Comparison of ENCODE assay signal across 8 cellular contexts in genomic region chr19:5719961-5720790, GRCh38. TPM values are rescaled to one million over a fixed set of nuclear protein-coding genes. Genes with fewer than 3 reads are reported as not detected.
A peak's percentile ranks its signal among the peaks of the same experiment; 100 is the strongest.
DNase-seq lines count a peak whose midpoint lies in the region; ATAC-seq and TF ChIP-seq lines count a peak whose summit lies in the region.

Gene CATSPERD (plus strand): TSS chr19:5720637. CDS start chr19:5720738, 101 bp downstream.
Gene LONP1 (minus strand): TSS chr19:5720146. CDS start chr19:5720132, 14 bp downstream.

- intact Hi-C loops in A673 (cut with micrococcal nuclease; ENCODE audit: unreplicated experiment), result no loop called here

- no TSS peak for BruUV-seq in A673 (replicated peaks; lab: Mats Ljungman, UMichigan)

- TF ChIP-seq POLR2A in GM18526 (IDR thresholded peaks at IDR 0.05; ENCODE audit: extremely low read depth, insufficient read length), result peak; percentile 88

- CTCF ChIA-PET in A673 (lab: Charles Lee), result interaction anchor here (0.6 to 1.3 kb wide), 5 partner anchors 30 to 137 kb away, joined by 3 to 5 read pairs (median 3); partner anchors contain the start of gene NRTN

- peaks cover 16% of the 10 kb centered on the region for H3K4me1 ChIP-seq in A673 (ENCODE audit: insufficient read depth, low read length, poor library complexity, severe bottlenecking)

- no peaks in the 10 kb centered on the region for H3K9me3 ChIP-seq in A673 (ENCODE audit: low read depth, low read length, poor library complexity, severe bottlenecking)

- TF ChIP-seq CTCF in A673 (conservative IDR thresholded peaks at IDR 0.05; ENCODE audit: low read depth, low read length), result peak; percentile 97

- DNase-seq in A673 (ENCODE audit: low spot score) (peak; percentile 99), NCI-H2107 treated with DMSO at 0.1 percent for 48 hours (lab: John Stamatoyannopoulos, UW; ENCODE audit: unreplicated experiment) (peak; percentile 90), UCSD-AML1 (lab: John Stamatoyannopoulos, UW; ENCODE audit: unreplicated experiment) (peak; percentile 99), brain pericyte (ENCODE audit: low read depth, low spot score) (peak; percentile 98), skeletal muscle cell (ENCODE audit: low read depth) (peak; percentile 95)

- no peaks in the 10 kb centered on the region for H3K27me3 ChIP-seq in A673 (replicated peaks; ENCODE audit: insufficient read depth, low read depth, low read length, poor library complexity)

- H3K36me3 ChIP-seq in A673 (ENCODE audit: insufficient read depth, low read length, poor library complexity, severe bottlenecking), result peaks cover 13% of the 10 kb centered on the region

- H3K4me3 ChIP-seq in A673 (ENCODE audit: low read depth, low read length, poor library complexity, severe bottlenecking) (peak within 1 kb of the TSS; percentile 93), iPS-11a (ENCODE audit: low read depth, low read length) (peak within 1 kb of the TSS; percentile 98), skeletal muscle cell (ENCODE audit: low read depth, low read length) (peak within 1 kb of the TSS; percentile 97)

- POLR2A ChIA-PET in A673 (lab: Charles Lee; ENCODE audit: low non-redundant PET), result interaction anchor here (0.6 kb wide), 1 partner anchor 37 kb away, joined by 20 read pairs; no protein-coding TSS in a partner anchor

- peak; percentile 82 for ATAC-seq in HG03066 (IDR thresholded peaks at IDR 0.05; ENCODE audit: low read depth, unreplicated experiment)

- peak within 1 kb of the TSS; percentile 98 for H3K27ac ChIP-seq in A673 (ENCODE audit: low read depth, low read length, poor library complexity, severe bottlenecking)

RNA-seq across cellular contexts. Expression of gene CATSPERD, which starts in this region (rescaled TPM):
- total RNA-seq in A673 (2021), result not detected in 2 replicates

RNA-seq across cellular contexts. Expression of gene LONP1, which starts in this region (rescaled TPM):
- total RNA-seq in A673 (2021), result 152 and 160 TPM in 2 replicates

Comparison
In these comparisons a context has a peak if more than half of its experiments do, and no peak if none do; other contexts are left out.
1. Peak in every context shown above with its lines: DNase-seq, ATAC-seq, H3K4me3 ChIP-seq and H3K27ac ChIP-seq.